1 cellular context compared by ENCODE assay signal in the genomic region with DNA sequence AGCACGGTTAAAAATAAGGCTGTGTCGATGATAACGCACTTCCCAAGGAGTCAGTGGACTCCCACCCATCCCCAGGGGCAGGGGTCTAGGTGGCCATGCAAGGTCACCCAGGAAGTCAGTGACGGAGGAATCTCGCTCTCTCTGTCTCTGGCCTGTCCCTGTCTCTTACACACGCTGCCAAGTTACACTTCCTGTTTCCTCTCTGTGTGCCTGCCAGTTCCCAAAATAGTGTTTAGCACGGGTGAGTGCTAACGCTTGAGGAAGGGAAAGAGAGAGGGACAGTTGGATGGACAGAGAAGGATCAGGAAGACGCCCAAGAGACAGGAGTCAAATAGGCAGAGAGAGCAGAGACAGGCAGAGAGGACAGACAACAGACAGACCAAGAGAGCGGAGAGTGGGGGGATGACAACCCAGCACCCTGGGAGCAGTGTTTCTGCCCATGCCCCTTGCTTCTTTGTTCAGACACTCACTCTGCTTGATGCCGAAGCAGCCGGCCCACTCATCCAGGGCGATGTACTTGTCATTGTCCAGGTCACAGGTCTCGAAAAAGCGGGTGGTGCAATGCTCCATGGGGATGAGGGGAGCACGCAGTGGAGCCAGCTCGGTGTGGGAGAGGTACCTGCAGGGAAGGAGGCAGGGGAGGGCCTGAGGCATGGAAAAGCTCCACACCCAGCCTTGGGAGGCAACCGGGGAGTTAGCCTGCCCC.
TF ChIP-seq lines count a peak whose summit lies in the region.

No MANE protein-coding gene starts in this region.

TF ChIP-seq in K562, 482 proteins besides CTCF, POLR2A, EP300 and RAD21:
- TF ChIP-seq CUX1 (CRISPR knock-in tag; IDR thresholded peaks at IDR 0.05) (no peak), MEF2D (tag; conservative IDR thresholded peaks at IDR 0.05; ENCODE audit: low read depth) (peak; percentile 40; the same call in 1 of the 2 replicates), ZBTB26 (CRISPR knock-in tag; IDR thresholded peaks at IDR 0.05) (peak; percentile 48; the same call in 1 of the 2 replicates), NR2C2 (CRISPR knock-in tag; IDR thresholded peaks at IDR 0.05) (no peak), NR2C2 (tag; IDR thresholded peaks at IDR 0.05) (peak; percentile 25; the same call in 1 of the 2 replicates), SOX6 (IDR thresholded peaks at IDR 0.05) (no peak), ZNF639 (CRISPR knock-in tag; conservative IDR thresholded peaks at IDR 0.05 in 1 of 2, IDR thresholded peaks at IDR 0.05 in 1 of 2) (0 out of 4 replicates have a peak, but pooled peaks of 1 of the 2 experiments have one; percentile 23), SPI1 (IDR thresholded peaks at IDR 0.05; ENCODE audit: borderline replicate concordance, low read depth, low read length) (peak; percentile 92), GABPA (tag; conservative IDR thresholded peaks at IDR 0.05; ENCODE audit: low read depth) (peak; percentile 51)
